ENCODE assay signal across 33 cellular contexts in the genomic region with DNA sequence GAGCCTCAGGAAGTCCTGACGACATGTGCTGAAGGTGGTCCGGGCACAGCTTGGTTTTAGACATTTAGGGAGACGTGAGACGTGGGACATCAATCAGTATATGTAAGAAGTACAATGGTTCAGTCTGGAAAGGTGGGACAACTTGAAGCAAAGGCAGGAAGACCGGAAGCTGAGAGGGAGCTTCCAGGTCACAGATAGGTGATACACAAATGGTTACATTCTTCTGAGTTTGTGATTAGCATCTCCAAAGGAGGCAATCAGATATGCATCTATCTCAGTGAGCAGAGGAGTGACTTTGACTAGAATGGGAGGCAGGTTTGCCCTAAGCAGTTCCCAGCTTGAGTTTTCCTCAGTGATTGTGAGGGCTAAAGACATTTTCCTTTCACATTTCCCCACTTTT.
"Had no signal": no experiment of that assay in that cellular context is flagged by ENCODE, and none has a peak within 500 bp of the region (broad histone marks: within the 10 kb centered on the region; RNA-seq: fewer than 3 reads in every experiment).

No MANE protein-coding gene starts in this region.

- H3K27me3 Mint-ChIP-seq: activated CD4-positive, alpha-beta T cell treated with anti-CD3 and anti-CD28 coated beads, Interleukin-2, amount 10 ng/mL, durations not matched to agents 24 days and 14 days had no signal

- H3K9me3 ChIP-seq: adrenal gland, body of pancreas, esophagus squamous epithelium, gastroesophageal sphincter had no signal

- ATAC-seq: activated CD4-positive, alpha-beta T cell treated with anti-CD3 and anti-CD28 coated beads for 36 hours; activated CD8-positive, alpha-beta T cell treated with anti-CD3 and anti-CD28 coated beads for 36 hours; activated naive CD8-positive, alpha-beta T cell treated with anti-CD3 and anti-CD28 coated beads, Interleukin-2, amount 50 U/mL, for 24 hours; activated T-cell treated with anti-CD3 and anti-CD28 coated beads, Interleukin-2, amount 50 U/mL, for 4 hours; activated T-helper 17 cell treated with anti-CD3 and anti-CD28 coated beads, Interleukin-2, amount 50 U/mL, for 72 hours; body of pancreas; effector memory CD8-positive, alpha-beta T cell; gastroesophageal sphincter; heart right ventricle; T-helper 17 cell had no signal

- H3K4me1 Mint-ChIP-seq: activated CD4-positive, alpha-beta T cell treated with anti-CD3 and anti-CD28 coated beads for 36 hours; activated CD4-positive, alpha-beta T cell treated with anti-CD3 and anti-CD28 coated beads, Interleukin-2, amount 10 ng/mL, durations not matched to agents 24 days and 14 days; activated naive CD4-positive, alpha-beta T cell treated with anti-CD3 and anti-CD28 coated beads, Interleukin-2, amount 50 U/mL, for 24 hours; activated naive CD8-positive, alpha-beta T cell treated with anti-CD3 and anti-CD28 coated beads for 36 hours; activated naive CD8-positive, alpha-beta T cell treated with anti-CD3 and anti-CD28 coated beads, Interleukin-2, amount 50 U/mL, for 24 hours; activated T-helper 17 cell treated with anti-CD3 and anti-CD28 coated beads, Interleukin-2, amount 50 U/mL, for 72 hours; T-helper 17 cell had no signal

- H3K4me1 ChIP-seq: body of pancreas, esophagus squamous epithelium, gastroesophageal sphincter, heart right ventricle had no signal

- DNase-seq: activated CD4-positive, alpha-beta T cell treated with anti-CD3 and anti-CD28 coated beads for 36 hours; activated CD4-positive, alpha-beta T cell treated with anti-CD3 and anti-CD28 coated beads, Interleukin-2, amount 10 ng/mL, durations not matched to agents 24 days and 14 days; activated CD4-positive, CD25-positive, alpha-beta regulatory T cell; activated CD4-positive, CD25-positive, alpha-beta regulatory T cell treated with anti-CD3 and anti-CD28 coated beads, Interleukin-2, amount 50 U/mL, for 72 hours; activated CD8-positive, alpha-beta memory T cell treated with anti-CD3 and anti-CD28 coated beads for 24 hours; activated CD8-positive, alpha-beta T cell treated with anti-CD3 and anti-CD28 coated beads for 36 hours; activated effector memory CD4-positive, alpha-beta T cell treated with Interleukin-2 at 50 U/mL for 16 hours; activated gamma-delta T cell treated with Interleukin-2 at 50 U/mL for 16 hours; activated naive CD4-positive, alpha-beta T cell treated with Interleukin-2 at 50 U/mL for 16 hours; activated naive CD8-positive, alpha-beta T cell treated with anti-CD3 and anti-CD28 coated beads for 36 hours; activated naive CD8-positive, alpha-beta T cell treated with anti-CD3 and anti-CD28 coated beads, Interleukin-2, amount 50 U/mL, for 24 hours; activated T-cell treated with anti-CD3 and anti-CD28 coated beads, Interleukin-2, amount 50 U/mL, for 4 hours; adrenal gland; amygdala; aorta; body of pancreas; caudate nucleus; cortex of kidney; dermis blood vessel endothelial cell; effector CD4-positive, alpha-beta T cell; effector memory CD8-positive, alpha-beta T cell; esophagus squamous epithelium; foreskin melanocyte; heart right ventricle; hippocampal formation; T-helper 17 cell; T1000; WERI-Rb-1 had no signal

- H3K36me3 ChIP-seq: adrenal gland, esophagus squamous epithelium, gastroesophageal sphincter, heart right ventricle, WERI-Rb-1 had no signal

- H3K36me3 Mint-ChIP-seq: activated naive CD4-positive, alpha-beta T cell treated with anti-CD3 and anti-CD28 coated beads, Interleukin-2, amount 50 U/mL, for 24 hours; activated naive CD8-positive, alpha-beta T cell treated with anti-CD3 and anti-CD28 coated beads for 36 hours had no signal

- H3K27ac Mint-ChIP-seq: activated CD4-positive, alpha-beta T cell treated with anti-CD3 and anti-CD28 coated beads for 36 hours; activated CD4-positive, alpha-beta T cell treated with anti-CD3 and anti-CD28 coated beads, Interleukin-2, amount 10 ng/mL, durations not matched to agents 24 days and 14 days; activated CD8-positive, alpha-beta T cell treated with anti-CD3 and anti-CD28 coated beads for 36 hours; activated naive CD4-positive, alpha-beta T cell treated with anti-CD3 and anti-CD28 coated beads, Interleukin-2, amount 50 U/mL, for 24 hours; activated naive CD8-positive, alpha-beta T cell treated with anti-CD3 and anti-CD28 coated beads for 36 hours; activated naive CD8-positive, alpha-beta T cell treated with anti-CD3 and anti-CD28 coated beads, Interleukin-2, amount 50 U/mL, for 24 hours; activated T-helper 17 cell treated with anti-CD3 and anti-CD28 coated beads, Interleukin-2, amount 50 U/mL, for 72 hours; effector memory CD8-positive, alpha-beta T cell; T-helper 17 cell; T-helper 2 cell treated with Interferon-gamma antibody and Interleukin-4, amounts not matched to agents 5 μg/mL and 100 μg/mL, for 36 hours had no signal

- H3K4me3 ChIP-seq: adrenal gland, body of pancreas, esophagus squamous epithelium, gastroesophageal sphincter, heart right ventricle had no signal

- H3K27me3 ChIP-seq: adrenal gland, body of pancreas, esophagus squamous epithelium, gastroesophageal sphincter, heart right ventricle had no signal

- H3K27ac ChIP-seq: adrenal gland, body of pancreas, epithelial cell of prostate, esophagus squamous epithelium, gastroesophageal sphincter, heart right ventricle, WERI-Rb-1 had no signal

- H3K9me3 Mint-ChIP-seq: activated CD4-positive, alpha-beta T cell treated with anti-CD3 and anti-CD28 coated beads, Interleukin-2, amount 10 ng/mL, durations not matched to agents 24 days and 14 days; activated CD8-positive, alpha-beta T cell treated with anti-CD3 and anti-CD28 coated beads for 36 hours; activated naive CD8-positive, alpha-beta T cell treated with anti-CD3 and anti-CD28 coated beads, Interleukin-2, amount 50 U/mL, for 24 hours; activated T-cell treated with anti-CD3 and anti-CD28 coated beads, Interleukin-2, amount 50 U/mL, for 4 hours; activated T-helper 17 cell treated with anti-CD3 and anti-CD28 coated beads, Interleukin-2, amount 50 U/mL, for 72 hours; T-helper 2 cell treated with Interferon-gamma antibody and Interleukin-4, amounts not matched to agents 5 μg/mL and 100 μg/mL, for 36 hours had no signal

- H3K4me3 Mint-ChIP-seq: activated CD4-positive, alpha-beta T cell treated with anti-CD3 and anti-CD28 coated beads for 36 hours; activated CD4-positive, alpha-beta T cell treated with anti-CD3 and anti-CD28 coated beads, Interleukin-2, amount 10 ng/mL, durations not matched to agents 24 days and 14 days; activated CD8-positive, alpha-beta T cell treated with anti-CD3 and anti-CD28 coated beads for 36 hours; activated naive CD4-positive, alpha-beta T cell treated with anti-CD3 and anti-CD28 coated beads, Interleukin-2, amount 50 U/mL, for 24 hours; activated naive CD8-positive, alpha-beta T cell treated with anti-CD3 and anti-CD28 coated beads for 36 hours; activated naive CD8-positive, alpha-beta T cell treated with anti-CD3 and anti-CD28 coated beads, Interleukin-2, amount 50 U/mL, for 24 hours; activated T-cell treated with anti-CD3 and anti-CD28 coated beads, Interleukin-2, amount 50 U/mL, for 4 hours; activated T-helper 17 cell treated with anti-CD3 and anti-CD28 coated beads, Interleukin-2, amount 50 U/mL, for 72 hours; effector memory CD8-positive, alpha-beta T cell; T-helper 17 cell; T-helper 2 cell treated with Interferon-gamma antibody and Interleukin-4, amounts not matched to agents 5 μg/mL and 100 μg/mL, for 36 hours had no signal
